1 cellular context compared by ENCODE assay signal in genomic region chr19:980133-980998, GRCh38.
A peak's percentile ranks its signal among the peaks of the same experiment; 100 is the strongest.
TF ChIP-seq lines count a peak whose summit lies in the region.

No MANE protein-coding gene starts in this region.

TF ChIP-seq in K562, 482 proteins besides CTCF, POLR2A, EP300 and RAD21 (continued from another document and continues in another):
- TF ChIP-seq POLR2B (IDR thresholded peaks at IDR 0.05; ENCODE audit: low read depth, partially characterized antibody) (peak; percentile 46), NFE2 (IDR thresholded peaks at IDR 0.05; ENCODE audit: low read depth) (no peak), FOXM1 (IDR thresholded peaks at IDR 0.05; ENCODE audit: low read depth) (no peak), FOXM1 (CRISPR knock-in tag; IDR thresholded peaks at IDR 0.05; ENCODE audit: low read depth) (no peak), FOXP4 (CRISPR knock-in tag; IDR thresholded peaks at IDR 0.05; ENCODE audit: borderline replicate concordance) (no peak), SETDB1 (IDR thresholded peaks at IDR 0.05; ENCODE audit: low read length) (no peak), TOE1 (IDR thresholded peaks at IDR 0.05; ENCODE audit: borderline replicate concordance) (no peak), TOE1 (CRISPR knock-in tag; IDR thresholded peaks at IDR 0.05; ENCODE audit: borderline replicate concordance, low read depth) (no peak), ZNF224 (CRISPR knock-in tag; IDR thresholded peaks at IDR 0.05) (no peak), NUFIP1 (IDR thresholded peaks at IDR 0.05; ENCODE audit: partially characterized antibody) (no peak), HDGF (IDR thresholded peaks at IDR 0.05) (no peak), HOMEZ (CRISPR knock-in tag; IDR thresholded peaks at IDR 0.05) (no peak), FOXK2 (conservative IDR thresholded peaks at IDR 0.05 in 1 of 2, IDR thresholded peaks at IDR 0.05 in 1 of 2; ENCODE audit: low read depth in 2 of 2) (no peak), HEY1 (CRISPR knock-in tag; IDR thresholded peaks at IDR 0.05; ENCODE audit: borderline replicate concordance) (no peak), MED1 (CRISPR knock-in tag; IDR thresholded peaks at IDR 0.05; ENCODE audit: borderline replicate concordance) (no peak), STAT5A (IDR thresholded peaks at IDR 0.05; ENCODE audit: borderline replicate concordance, low read length) (peak; percentile 94), NR3C1 (CRISPR knock-in tag; IDR thresholded peaks at IDR 0.05) (no peak), THRAP3 (IDR thresholded peaks at IDR 0.05; ENCODE audit: borderline replicate concordance) (no peak), SAFB2 (IDR thresholded peaks at IDR 0.05; ENCODE audit: borderline replicate concordance, low read depth, low read length, severe bottlenecking) (no peak), RBM25 (IDR thresholded peaks at IDR 0.05; ENCODE audit: low read depth, low read length, severe bottlenecking) (no peak), ZNF707 (CRISPR knock-in tag; conservative IDR thresholded peaks at IDR 0.05) (no peak), BACH1 (tag; IDR thresholded peaks at IDR 0.05) (no peak), ZNF644 (tag; IDR thresholded peaks at IDR 0.05; ENCODE audit: low read depth) (peak; percentile 69; the same call in 1 of the 2 replicates), RREB1 (CRISPR knock-in tag; IDR thresholded peaks at IDR 0.05) (0 out of 2 replicates have a peak, but pooled peaks have one; percentile 82), ZNF740 (CRISPR knock-in tag; IDR thresholded peaks at IDR 0.05) (peak; percentile 80), ZNF740 (tag; IDR thresholded peaks at IDR 0.05) (peak in 1 of 2 experiments; percentile 47; a peak in 1 of 4 replicates), PML (IDR thresholded peaks at IDR 0.05; ENCODE audit: low read length) (no peak), ZNF699 (CRISPR knock-in tag; IDR thresholded peaks at IDR 0.05; ENCODE audit: insufficient replicate concordance) (no peak), HCFC1 (IDR thresholded peaks at IDR 0.05; ENCODE audit: low read depth, low read length) (no peak; the same call in 1 of the 2 replicates), REST (CRISPR knock-in tag; IDR thresholded peaks at IDR 0.05; ENCODE audit: low read depth) (peak; percentile 53; the same call in 1 of the 2 replicates), MEF2D (tag; conservative IDR thresholded peaks at IDR 0.05; ENCODE audit: low read depth) (0 out of 2 replicates have a peak, but pooled peaks have one; percentile 33), PHB2 (IDR thresholded peaks at IDR 0.05; ENCODE audit: low read depth) (no peak), NCOA2 (IDR thresholded peaks at IDR 0.05; ENCODE audit: partially characterized antibody in 2 of 2) (no peak), SMAD2 (IDR thresholded peaks at IDR 0.05; ENCODE audit: low read depth, low read length) (no peak), ERF (CRISPR knock-in tag; IDR thresholded peaks at IDR 0.05) (peak; percentile 72; the same call in 1 of the 2 replicates), ZKSCAN3 (CRISPR knock-in tag; IDR thresholded peaks at IDR 0.05) (no peak), TFAP4 (CRISPR knock-in tag; IDR thresholded peaks at IDR 0.05; ENCODE audit: borderline replicate concordance) (peak; percentile 92), NCOA6 (IDR thresholded peaks at IDR 0.05) (no peak), ATF7 (IDR thresholded peaks at IDR 0.05) (peak; percentile 84), ZNF668 (CRISPR knock-in tag; IDR thresholded peaks at IDR 0.05) (no peak; the same call in 1 of the 2 replicates), USF2 (CRISPR knock-in tag; IDR thresholded peaks at IDR 0.05) (no peak), ZNF175 (CRISPR knock-in tag; IDR thresholded peaks at IDR 0.05; ENCODE audit: low read depth) (peak; percentile 70; the same call in 1 of the 2 replicates), ZNF3 (CRISPR knock-in tag; IDR thresholded peaks at IDR 0.05) (no peak), ZNF24 (IDR thresholded peaks at IDR 0.05) (no peak)
- TF ChIP-seq, protein P1, sequence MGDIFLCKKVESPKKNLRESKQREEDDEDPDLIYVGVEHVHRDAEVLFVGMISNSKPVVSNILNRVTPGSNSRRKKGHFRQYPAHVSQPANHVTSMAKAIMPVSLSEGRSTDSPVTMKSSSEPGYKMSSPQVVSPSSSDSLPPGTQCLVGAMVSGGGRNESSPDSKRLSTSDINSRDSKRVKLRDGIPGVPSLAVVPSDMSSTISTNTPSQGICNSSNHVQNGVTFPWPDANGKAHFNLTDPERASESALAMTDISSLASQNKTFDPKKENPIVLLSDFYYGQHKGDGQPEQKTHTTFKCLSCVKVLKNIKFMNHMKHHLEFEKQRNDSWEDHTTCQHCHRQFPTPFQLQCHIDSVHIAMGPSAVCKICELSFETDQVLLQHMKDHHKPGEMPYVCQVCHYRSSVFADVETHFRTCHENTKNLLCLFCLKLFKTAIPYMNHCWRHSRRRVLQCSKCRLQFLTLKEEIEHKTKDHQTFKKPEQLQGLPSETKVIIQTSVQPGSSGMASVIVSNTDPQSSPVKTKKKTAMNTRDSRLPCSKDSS (IDR thresholded peaks at IDR 0.05; ENCODE audit: low read depth, partially characterized antibody): no peak
- TF ChIP-seq, protein P2, sequence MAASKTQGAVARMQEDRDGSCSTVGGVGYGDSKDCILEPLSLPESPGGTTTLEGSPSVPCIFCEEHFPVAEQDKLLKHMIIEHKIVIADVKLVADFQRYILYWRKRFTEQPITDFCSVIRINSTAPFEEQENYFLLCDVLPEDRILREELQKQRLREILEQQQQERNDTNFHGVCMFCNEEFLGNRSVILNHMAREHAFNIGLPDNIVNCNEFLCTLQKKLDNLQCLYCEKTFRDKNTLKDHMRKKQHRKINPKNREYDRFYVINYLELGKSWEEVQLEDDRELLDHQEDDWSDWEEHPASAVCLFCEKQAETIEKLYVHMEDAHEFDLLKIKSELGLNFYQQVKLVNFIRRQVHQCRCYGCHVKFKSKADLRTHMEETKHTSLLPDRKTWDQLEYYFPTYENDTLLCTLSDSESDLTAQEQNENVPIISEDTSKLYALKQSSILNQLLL (CRISPR knock-in tag; IDR thresholded peaks at IDR 0.05; ENCODE audit: borderline replicate concordance): no peak
- TF ChIP-seq, protein P3, sequence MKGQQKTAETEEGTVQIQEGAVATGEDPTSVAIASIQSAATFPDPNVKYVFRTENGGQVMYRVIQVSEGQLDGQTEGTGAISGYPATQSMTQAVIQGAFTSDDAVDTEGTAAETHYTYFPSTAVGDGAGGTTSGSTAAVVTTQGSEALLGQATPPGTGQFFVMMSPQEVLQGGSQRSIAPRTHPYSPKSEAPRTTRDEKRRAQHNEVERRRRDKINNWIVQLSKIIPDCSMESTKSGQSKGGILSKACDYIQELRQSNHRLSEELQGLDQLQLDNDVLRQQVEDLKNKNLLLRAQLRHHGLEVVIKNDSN (CRISPR knock-in tag; IDR thresholded peaks at IDR 0.05): 0 out of 2 replicates have a peak, but pooled peaks have one; percentile 31
